Comparison of ENCODE assay signal across 4 cellular contexts in the genomic region with DNA sequence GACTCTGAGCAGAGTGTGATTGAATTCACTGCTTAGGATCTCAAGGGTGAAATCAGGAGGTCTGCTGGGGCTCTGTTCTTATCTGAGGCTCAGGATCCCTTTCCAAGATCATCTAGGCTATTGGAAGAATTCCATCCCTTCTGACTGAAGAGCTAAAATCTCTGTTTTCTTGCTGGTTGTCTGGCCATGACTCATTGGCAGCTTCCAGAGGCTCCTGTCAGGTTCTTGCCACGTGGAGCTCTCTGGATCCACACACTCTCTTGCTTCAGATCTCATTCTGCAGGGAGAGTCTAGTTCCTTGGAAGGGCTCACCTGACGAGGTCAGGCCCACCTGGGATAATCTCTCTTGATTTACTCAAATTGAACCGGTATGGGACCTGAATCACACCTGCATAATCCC.
"Had no signal": no experiment of that assay in that cellular context is flagged by ENCODE, and none has a peak within 500 bp of the region (broad histone marks: within the 10 kb centered on the region; RNA-seq: fewer than 3 reads in every experiment).

No MANE protein-coding gene starts in this region.

- H3K4me3 Mint-ChIP-seq: GM23338, H9 had no signal

- H3K4me1 Mint-ChIP-seq: GM23338, H9 had no signal

- H3K27ac Mint-ChIP-seq: GM23338, H9 had no signal

- H3K4me3 ChIP-seq: GM23338 had no signal

- DNase-seq: H9, HCEC 1CT, IMR-90 had no signal

- H3K9me3 Mint-ChIP-seq: GM23338, H9 had no signal
